ENCODE assay signal across 10 cellular contexts in the genomic region with DNA sequence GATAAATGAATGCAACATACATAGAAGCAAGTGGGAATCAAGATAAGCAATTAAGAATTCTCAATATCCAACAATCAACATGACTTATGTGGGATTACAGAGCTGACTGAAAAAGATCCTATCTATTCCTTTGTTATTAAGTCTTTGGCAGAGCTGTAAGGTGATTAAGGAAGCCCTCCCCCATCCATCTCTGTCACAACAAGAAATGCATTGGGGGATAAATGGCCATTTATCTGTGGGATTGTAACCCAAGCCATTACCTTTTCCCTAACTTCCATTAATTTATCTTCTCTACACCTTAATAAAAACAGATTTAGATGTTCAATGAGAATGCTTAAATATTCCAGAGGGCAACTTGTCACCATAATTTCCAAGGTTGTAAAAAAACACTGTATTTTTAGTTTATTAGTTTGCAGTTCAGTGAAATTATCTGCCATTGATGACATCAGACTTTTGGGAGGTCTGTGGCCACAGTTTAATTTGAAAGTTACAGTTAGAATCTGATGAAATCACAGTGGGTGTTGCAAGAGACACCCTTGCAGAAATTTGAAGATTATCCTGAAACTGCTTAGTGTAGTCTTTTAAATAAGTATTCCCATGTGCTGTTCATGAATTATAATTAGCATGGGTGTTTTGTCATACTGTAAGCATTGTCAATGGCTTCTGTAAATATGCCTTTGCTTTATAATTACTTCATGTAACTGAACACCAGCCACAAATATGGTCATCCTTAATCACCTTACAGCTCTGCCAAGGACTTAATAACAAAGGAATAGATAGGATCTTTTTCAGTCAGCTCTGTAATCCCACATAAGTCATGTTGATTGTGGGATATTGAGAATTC.
DNase-seq lines count a peak whose midpoint lies in the region; ATAC-seq and TF ChIP-seq lines count a peak whose summit lies in the region.
"Had no signal": no experiment of that assay in that cellular context is flagged by ENCODE, and none has a peak within 500 bp of the region (broad histone marks: within the 10 kb centered on the region; RNA-seq: fewer than 3 reads in every experiment).

No MANE protein-coding gene starts in this region.

- ATAC-seq in HG02840 (IDR thresholded peaks at IDR 0.05; ENCODE audit: low FRiP score, unreplicated experiment) (no peak), GM18520 (IDR thresholded peaks at IDR 0.05; ENCODE audit: unreplicated experiment) (no peak), GM19452 (IDR thresholded peaks at IDR 0.05; ENCODE audit: unreplicated experiment) (no peak)
- no peak for ATAC-seq in stimulated activated effector memory CD8-positive, alpha-beta T cell treated with anti-CD3 and anti-CD28 coated beads, Interleukin-12 subunit alpha, Interleukin-12 subunit beta, amount 100 ng/mL, for 72 hours

- DNase-seq in activated naive CD4-positive, alpha-beta T cell treated with anti-CD3 and anti-CD28 coated beads, Interleukin-2, amount 50 U/mL, for 16 hours = no peak
- DNase-seq in NCI-H2171 treated with DMSO at 0.1 percent for 48 hours (lab: John Stamatoyannopoulos, UW) (peak; percentile 63), astrocyte of the cerebellum (ENCODE audit: low read depth) (peak; percentile 8)
- no peak for DNase-seq in stimulated activated effector memory CD8-positive, alpha-beta T cell treated with anti-CD3 and anti-CD28 coated beads, Interleukin-12 subunit alpha, Interleukin-12 subunit beta, amount 100 ng/mL, for 72 hours (ENCODE audit: low spot score in 2 of 2)
- DNase-seq: activated CD8-positive, alpha-beta memory T cell treated with anti-CD3 and anti-CD28 coated beads for 24 hours had no signal

- no peaks in the 10 kb centered on the region for H3K36me3 Mint-ChIP-seq in activated naive CD4-positive, alpha-beta T cell treated with anti-CD3 and anti-CD28 coated beads, Interleukin-2, amount 50 U/mL, for 24 hours
- no peaks in the 10 kb centered on the region for H3K36me3 Mint-ChIP-seq in stimulated activated effector memory CD8-positive, alpha-beta T cell treated with anti-CD3 and anti-CD28 coated beads, Interleukin-12 subunit alpha, Interleukin-12 subunit beta, amount 100 ng/mL, for 72 hours

- no peak overlapping the region for H3K4me3 Mint-ChIP-seq in activated naive CD4-positive, alpha-beta T cell treated with anti-CD3 and anti-CD28 coated beads, Interleukin-2, amount 50 U/mL, for 24 hours
- H3K4me3 Mint-ChIP-seq in stimulated activated effector memory CD8-positive, alpha-beta T cell treated with anti-CD3 and anti-CD28 coated beads, Interleukin-12 subunit alpha, Interleukin-12 subunit beta, amount 100 ng/mL, for 72 hours = no peak overlapping the region
- H3K4me3 Mint-ChIP-seq: B cell had no signal

- no peaks in the 10 kb centered on the region for H3K9me3 Mint-ChIP-seq in activated naive CD4-positive, alpha-beta T cell treated with anti-CD3 and anti-CD28 coated beads, Interleukin-2, amount 50 U/mL, for 24 hours
- no peaks in the 10 kb centered on the region for H3K9me3 Mint-ChIP-seq in stimulated activated effector memory CD8-positive, alpha-beta T cell treated with anti-CD3 and anti-CD28 coated beads, Interleukin-12 subunit alpha, Interleukin-12 subunit beta, amount 100 ng/mL, for 72 hours

- peak overlapping the region; percentile 77 for H3K27ac Mint-ChIP-seq in activated naive CD4-positive, alpha-beta T cell treated with anti-CD3 and anti-CD28 coated beads, Interleukin-2, amount 50 U/mL, for 24 hours
- no peak overlapping the region for H3K27ac Mint-ChIP-seq in stimulated activated effector memory CD8-positive, alpha-beta T cell treated with anti-CD3 and anti-CD28 coated beads, Interleukin-12 subunit alpha, Interleukin-12 subunit beta, amount 100 ng/mL, for 72 hours
- H3K27ac Mint-ChIP-seq: B cell had no signal

- TF ChIP-seq CTCF in astrocyte of the cerebellum (IDR thresholded peaks at IDR 0.05; ENCODE audit: low read depth, low read length, missing control alignments) = no peak

- peaks cover 42% of the 10 kb centered on the region for H3K4me1 Mint-ChIP-seq in activated naive CD4-positive, alpha-beta T cell treated with anti-CD3 and anti-CD28 coated beads, Interleukin-2, amount 50 U/mL, for 24 hours
- H3K4me1 Mint-ChIP-seq in stimulated activated effector memory CD8-positive, alpha-beta T cell treated with anti-CD3 and anti-CD28 coated beads, Interleukin-12 subunit alpha, Interleukin-12 subunit beta, amount 100 ng/mL, for 72 hours = peaks cover 11% of the 10 kb centered on the region
- H3K4me1 Mint-ChIP-seq: B cell had no signal

- H3K4me3 ChIP-seq in astrocyte of the cerebellum (ENCODE audit: low read depth, low read length) = no peak overlapping the region

- in situ Hi-C loops in astrocyte of the cerebellum (cut with HindIII; ENCODE audit: low sequenced_read_pairs) = no loop called here

- no peaks in the 10 kb centered on the region for H3K27me3 Mint-ChIP-seq in activated naive CD4-positive, alpha-beta T cell treated with anti-CD3 and anti-CD28 coated beads, Interleukin-2, amount 50 U/mL, for 24 hours

Comparison
In these comparisons a context has a peak if more than half of its experiments do, and no peak if none do; other contexts are left out.
1. DNase-seq: peak in NCI-H2171 treated with DMSO at 0.1 percent for 48 hours (single experiment) and astrocyte of the cerebellum (single experiment); none in activated naive CD4-positive, alpha-beta T cell treated with anti-CD3 and anti-CD28 coated beads, Interleukin-2, amount 50 U/mL, for 16 hours (single experiment) and stimulated activated effector memory CD8-positive, alpha-beta T cell treated with anti-CD3 and anti-CD28 coated beads, Interleukin-12 subunit alpha, Interleukin-12 subunit beta, amount 100 ng/mL, for 72 hours (0 of 2).